In the genomic region with DNA sequence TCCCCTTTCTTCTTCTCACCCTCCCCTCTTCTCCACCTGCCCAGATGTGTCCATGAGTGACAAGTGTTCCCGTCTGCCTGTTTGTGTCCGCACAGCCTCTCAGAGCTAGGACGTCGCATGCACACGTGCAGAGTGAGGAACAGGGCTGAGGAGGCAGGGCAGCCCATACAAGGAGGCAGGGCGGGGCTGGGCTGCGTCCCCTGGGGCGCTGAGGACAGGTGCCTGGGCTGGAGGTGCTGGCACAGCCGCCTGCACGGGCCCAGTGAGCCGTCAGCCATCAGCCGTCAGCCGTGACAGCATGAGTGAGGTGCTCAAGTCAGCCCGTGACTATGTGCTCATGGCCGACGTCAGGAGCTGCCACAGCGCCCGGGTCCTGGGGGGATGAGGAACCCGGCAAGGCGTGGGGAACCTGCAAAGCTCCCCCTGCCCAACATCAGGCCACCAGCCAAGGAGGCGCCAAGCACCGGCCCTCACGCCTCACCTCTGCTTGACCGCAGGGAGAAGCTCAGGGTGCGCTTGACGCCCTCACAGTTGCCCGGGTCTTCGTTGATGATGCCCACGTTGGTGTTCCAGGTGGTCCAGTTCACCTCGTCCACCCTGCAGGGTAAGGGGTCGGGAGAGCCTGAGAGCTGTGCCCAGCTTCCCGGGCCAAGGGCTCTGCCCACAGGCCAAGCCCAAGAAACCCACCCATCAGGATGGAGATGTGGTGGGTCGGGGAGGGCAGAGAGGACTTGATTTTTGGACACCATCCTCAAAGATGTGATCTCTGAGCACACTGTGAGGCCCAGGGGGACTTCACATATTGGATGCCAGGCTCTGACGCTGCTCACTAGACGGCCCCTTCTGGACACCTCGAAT, we compare ENCODE assay signal across 18 cellular contexts.
"Had no signal": no experiment of that assay in that cellular context is flagged by ENCODE, and none has a peak within 500 bp of the region (broad histone marks: within the 10 kb centered on the region; RNA-seq: fewer than 3 reads in every experiment).

No MANE protein-coding gene starts in this region.

- H2AFZ ChIP-seq: parathyroid adenoma had no signal

- H3K36me3 ChIP-seq: colonic mucosa had no signal

- DNase-seq: activated CD4-positive, alpha-beta memory T cell treated with anti-CD3 and anti-CD28 coated beads for 36 hours; activated CD4-positive, alpha-beta T cell treated with anti-CD3 and anti-CD28 coated beads for 36 hours; activated CD8-positive, alpha-beta memory T cell treated with anti-CD3 and anti-CD28 coated beads, Interleukin-2, amount 10 ng/mL, durations not matched to agents 7 days and 5 days; activated naive CD4-positive, alpha-beta T cell treated with Interleukin-2 at 50 U/mL for 16 hours; colonic mucosa; head of caudate nucleus; left ventricle myocardium inferior; mammary epithelial cell; mucosa of descending colon; naive B cell; sigmoid colon; stimulated activated CD4-positive, alpha-beta T cell treated with anti-CD3 and anti-CD28 coated beads, Interleukin-4, amount 100 ng/mL, for 24 hours had no signal

- H3K27me3 Mint-ChIP-seq: activated CD4-positive, alpha-beta memory T cell treated with anti-CD3 and anti-CD28 coated beads for 36 hours; activated CD4-positive, alpha-beta T cell treated with anti-CD3 and anti-CD28 coated beads for 36 hours; activated CD8-positive, alpha-beta memory T cell treated with anti-CD3 and anti-CD28 coated beads, Interleukin-2, amount 10 ng/mL, durations not matched to agents 7 days and 5 days; activated T-helper 17 cell treated with anti-CD3 and anti-CD28 coated beads, Interleukin-2, amount 50 U/mL, for 72 hours; brain; central memory CD8-positive, alpha-beta T cell; naive B cell had no signal

- H3K27ac Mint-ChIP-seq: activated CD4-positive, alpha-beta memory T cell treated with anti-CD3 and anti-CD28 coated beads for 36 hours; activated CD4-positive, alpha-beta T cell treated with anti-CD3 and anti-CD28 coated beads for 36 hours; activated CD8-positive, alpha-beta memory T cell treated with anti-CD3 and anti-CD28 coated beads, Interleukin-2, amount 10 ng/mL, durations not matched to agents 7 days and 5 days; activated T-helper 17 cell treated with anti-CD3 and anti-CD28 coated beads, Interleukin-2, amount 50 U/mL, for 72 hours; brain; naive B cell; stimulated activated effector memory CD8-positive, alpha-beta T cell treated with anti-CD3 and anti-CD28 coated beads, Interleukin-12 subunit alpha, Interleukin-12 subunit beta, amount 100 ng/mL, for 72 hours; T-helper 2 cell treated with Interferon-gamma antibody and Interleukin-4, amounts not matched to agents 5 μg/mL and 100 μg/mL, for 36 hours had no signal

- H3K36me3 Mint-ChIP-seq: stimulated activated effector memory CD8-positive, alpha-beta T cell treated with anti-CD3 and anti-CD28 coated beads, Interleukin-12 subunit alpha, Interleukin-12 subunit beta, amount 100 ng/mL, for 72 hours had no signal

- ATAC-seq: activated CD4-positive, alpha-beta T cell treated with anti-CD3 and anti-CD28 coated beads for 36 hours; activated CD8-positive, alpha-beta memory T cell treated with anti-CD3 and anti-CD28 coated beads, Interleukin-2, amount 10 ng/mL, durations not matched to agents 7 days and 5 days; activated T-helper 17 cell treated with anti-CD3 and anti-CD28 coated beads, Interleukin-2, amount 50 U/mL, for 72 hours; mucosa of descending colon had no signal

- H3K27me3 ChIP-seq: colonic mucosa, sigmoid colon had no signal

- H3K9me3 Mint-ChIP-seq: activated CD4-positive, alpha-beta memory T cell treated with anti-CD3 and anti-CD28 coated beads for 36 hours; activated T-helper 17 cell treated with anti-CD3 and anti-CD28 coated beads, Interleukin-2, amount 50 U/mL, for 72 hours; brain; central memory CD8-positive, alpha-beta T cell; naive B cell; stimulated activated effector memory CD8-positive, alpha-beta T cell treated with anti-CD3 and anti-CD28 coated beads, Interleukin-12 subunit alpha, Interleukin-12 subunit beta, amount 100 ng/mL, for 72 hours; T-helper 2 cell treated with Interferon-gamma antibody and Interleukin-4, amounts not matched to agents 5 μg/mL and 100 μg/mL, for 36 hours had no signal

- H3K4me3 Mint-ChIP-seq: activated CD4-positive, alpha-beta memory T cell treated with anti-CD3 and anti-CD28 coated beads for 36 hours; activated CD4-positive, alpha-beta T cell treated with anti-CD3 and anti-CD28 coated beads for 36 hours; activated CD8-positive, alpha-beta memory T cell treated with anti-CD3 and anti-CD28 coated beads, Interleukin-2, amount 10 ng/mL, durations not matched to agents 7 days and 5 days; activated T-helper 17 cell treated with anti-CD3 and anti-CD28 coated beads, Interleukin-2, amount 50 U/mL, for 72 hours; brain; central memory CD8-positive, alpha-beta T cell; naive B cell; stimulated activated effector memory CD8-positive, alpha-beta T cell treated with anti-CD3 and anti-CD28 coated beads, Interleukin-12 subunit alpha, Interleukin-12 subunit beta, amount 100 ng/mL, for 72 hours; T-helper 2 cell treated with Interferon-gamma antibody and Interleukin-4, amounts not matched to agents 5 μg/mL and 100 μg/mL, for 36 hours had no signal

- H3K4me1 Mint-ChIP-seq: activated CD4-positive, alpha-beta T cell treated with anti-CD3 and anti-CD28 coated beads for 36 hours; activated CD8-positive, alpha-beta memory T cell treated with anti-CD3 and anti-CD28 coated beads, Interleukin-2, amount 10 ng/mL, durations not matched to agents 7 days and 5 days; activated T-helper 17 cell treated with anti-CD3 and anti-CD28 coated beads, Interleukin-2, amount 50 U/mL, for 72 hours; brain; central memory CD8-positive, alpha-beta T cell; naive B cell; stimulated activated effector memory CD8-positive, alpha-beta T cell treated with anti-CD3 and anti-CD28 coated beads, Interleukin-12 subunit alpha, Interleukin-12 subunit beta, amount 100 ng/mL, for 72 hours had no signal

- H3K9ac ChIP-seq: parathyroid adenoma had no signal

- H3K9me3 ChIP-seq: colonic mucosa, left ventricle myocardium inferior, mucosa of descending colon, sigmoid colon had no signal

- H3K27ac ChIP-seq: colonic mucosa, left ventricle myocardium inferior, parathyroid adenoma, sigmoid colon had no signal

- H3K4me1 ChIP-seq: colonic mucosa, left ventricle myocardium inferior, parathyroid adenoma, sigmoid colon had no signal

- H3K4me3 ChIP-seq: colonic mucosa, left ventricle myocardium inferior, mucosa of descending colon, sigmoid colon had no signal
